1 cellular context compared by ENCODE assay signal in genomic region chr9:126860077-126860756, GRCh38.
TF ChIP-seq lines count a peak whose summit lies in the region.

Gene ZBTB34, plus strand, starts transcription at chr9:126860639. Its CDS starts 18,761 bp downstream, at chr9:126879400.

TF ChIP-seq in HepG2, 621 proteins besides CTCF, POLR2A, EP300 and RAD21 (continued from another document and continues in another):
- TF ChIP-seq ZNF687 (CRISPR knock-in tag; IDR thresholded peaks at IDR 0.05): peak; percentile 79
- TF ChIP-seq ZC3H4 (CRISPR knock-in tag; IDR thresholded peaks at IDR 0.05; ENCODE audit: borderline replicate concordance): no peak
- TF ChIP-seq GTF3A (CRISPR knock-in tag; conservative IDR thresholded peaks at IDR 0.05): no peak
- no peak for TF ChIP-seq JARID2 (CRISPR knock-in tag; IDR thresholded peaks at IDR 0.05; ENCODE audit: insufficient replicate concordance)
- 0 out of 2 replicates have a peak, but pooled peaks have one; percentile 24 for TF ChIP-seq CSRNP1 (CRISPR knock-in tag; IDR thresholded peaks at IDR 0.05)
- no peak for TF ChIP-seq ZNF572 (CRISPR knock-in tag; IDR thresholded peaks at IDR 0.05)
- TF ChIP-seq KMT2A (CRISPR knock-in tag; IDR thresholded peaks at IDR 0.05): peak; percentile 70; the same call in 1 of the 2 replicates
- TF ChIP-seq ZNF276 (CRISPR knock-in tag; IDR thresholded peaks at IDR 0.05; ENCODE audit: low read depth): no peak
- TF ChIP-seq HIC2 (CRISPR knock-in tag; IDR thresholded peaks at IDR 0.05; ENCODE audit: low read depth): no peak
- peak; percentile 51 for TF ChIP-seq HNRNPK (IDR thresholded peaks at IDR 0.05; ENCODE audit: low read depth, low read length, poor library complexity, severe bottlenecking)
- TF ChIP-seq MYPOP (CRISPR knock-in tag; IDR thresholded peaks at IDR 0.05): 0 out of 2 replicates have a peak, but pooled peaks have one; percentile 39
- TF ChIP-seq ZNF121 (CRISPR knock-in tag; IDR thresholded peaks at IDR 0.05): 0 out of 2 replicates have a peak, but pooled peaks have one; percentile 17
- peak; percentile 88 for TF ChIP-seq PHF8 (CRISPR knock-in tag; IDR thresholded peaks at IDR 0.05)
- TF ChIP-seq ZBTB43 (CRISPR knock-in tag; conservative IDR thresholded peaks at IDR 0.05): 0 out of 2 replicates have a peak, but pooled peaks have one; percentile 27
- TF ChIP-seq GATAD2A (CRISPR knock-in tag; IDR thresholded peaks at IDR 0.05): peak; percentile 43; the same call in 1 of the 2 replicates
- no peak for TF ChIP-seq ZNF205 (CRISPR knock-in tag; IDR thresholded peaks at IDR 0.05)
- TF ChIP-seq SALL1 (CRISPR knock-in tag; IDR thresholded peaks at IDR 0.05): peak; percentile 66
- peak; percentile 48; the same call in 1 of the 2 replicates for TF ChIP-seq NR0B2 (CRISPR knock-in tag; IDR thresholded peaks at IDR 0.05)
- TF ChIP-seq ZNF800 (CRISPR knock-in tag; IDR thresholded peaks at IDR 0.05): no peak
- TF ChIP-seq KLF12 (CRISPR knock-in tag; IDR thresholded peaks at IDR 0.05; ENCODE audit: borderline replicate concordance): no peak
- TF ChIP-seq ZNF280D (CRISPR knock-in tag; IDR thresholded peaks at IDR 0.05): no peak
- TF ChIP-seq ZNF776 (CRISPR knock-in tag; IDR thresholded peaks at IDR 0.05): peak; percentile 87; the same call in 1 of the 2 replicates
- TF ChIP-seq LRRFIP1 (CRISPR knock-in tag; conservative IDR thresholded peaks at IDR 0.05): no peak
- TF ChIP-seq ZNF549 (CRISPR knock-in tag; IDR thresholded peaks at IDR 0.05): no peak
- TF ChIP-seq GTF2F1 (IDR thresholded peaks at IDR 0.05; ENCODE audit: low read length): no peak
- peak; percentile 85 for TF ChIP-seq PATZ1 (CRISPR knock-in tag; IDR thresholded peaks at IDR 0.05)
- TF ChIP-seq ZNF282 (IDR thresholded peaks at IDR 0.05; ENCODE audit: partially characterized antibody): no peak
